In the genomic region with DNA sequence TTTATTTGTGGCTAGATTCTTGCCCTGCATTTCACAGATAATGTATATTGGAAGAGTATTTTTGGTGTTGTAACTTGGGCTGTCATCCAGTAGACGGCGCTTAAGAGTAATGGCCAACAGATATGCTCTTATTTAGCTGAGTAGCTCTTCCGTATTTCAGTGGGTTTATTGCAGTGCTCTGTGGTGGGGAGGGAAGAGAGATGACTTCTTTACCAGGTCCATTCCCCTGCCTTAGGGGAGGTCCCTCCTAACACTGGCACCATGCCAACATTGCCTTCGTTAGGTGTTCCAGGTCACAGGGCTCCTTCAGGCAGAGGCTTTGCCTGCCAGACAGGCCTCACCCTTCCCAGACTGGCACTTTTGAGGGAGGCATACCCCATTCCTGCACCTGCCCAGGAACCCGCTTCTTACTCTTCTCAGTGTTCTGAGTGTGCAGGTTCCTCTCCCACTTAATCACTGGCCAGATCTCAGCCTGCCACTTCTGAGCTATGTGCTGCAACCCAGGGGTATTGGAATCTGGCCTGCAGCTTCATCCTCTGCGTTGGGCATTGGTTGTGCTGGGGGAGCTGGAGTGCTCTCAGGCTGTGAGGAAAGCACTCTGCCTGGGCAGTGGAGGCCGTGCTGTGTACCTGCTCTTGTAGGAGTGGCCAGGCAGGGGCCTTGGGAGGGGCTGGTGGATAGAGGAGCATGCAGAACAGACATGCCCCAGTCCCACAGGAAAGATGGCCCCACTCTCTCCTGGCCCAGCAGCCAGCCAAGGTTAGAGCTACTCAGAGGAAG, we compare ENCODE assay signal across 9 cellular contexts. TPM values are rescaled to one million over a fixed set of nuclear protein-coding genes. Genes with fewer than 3 reads are reported as not detected.
DNase-seq lines count a peak whose midpoint lies in the region; ATAC-seq and TF ChIP-seq lines count a peak whose summit lies in the region.
"Had no signal": no experiment of that assay in that cellular context is flagged by ENCODE, and none has a peak within 500 bp of the region (broad histone marks: within the 10 kb centered on the region; RNA-seq: fewer than 3 reads in every experiment).

No MANE protein-coding gene starts in this region.

- TF ChIP-seq POLR2A in NB4 (IDR thresholded peaks at IDR 0.05; ENCODE audit: extremely low read depth, insufficient read length) = no peak

- H3K9ac ChIP-seq in neural progenitor cell = no peak overlapping the region

- no peaks in the 10 kb centered on the region for H3K27me3 ChIP-seq in neural progenitor cell

- H3K4me1 Mint-ChIP-seq in chondrocyte (ENCODE audit: low read depth) = no peaks in the 10 kb centered on the region
- peaks cover 4% of the 10 kb centered on the region for H3K4me1 Mint-ChIP-seq in neural progenitor cell

- peaks cover 4% of the 10 kb centered on the region for H3K27me3 Mint-ChIP-seq in chondrocyte (ENCODE audit: low read depth)
- peaks cover 2% of the 10 kb centered on the region for H3K27me3 Mint-ChIP-seq in neural progenitor cell (ENCODE audit: insufficient read depth, low read depth)

- no peaks in the 10 kb centered on the region for H3K4me1 ChIP-seq in neural progenitor cell

- H3K36me3 ChIP-seq in neural progenitor cell = no peaks in the 10 kb centered on the region

- H3K9me3 Mint-ChIP-seq in chondrocyte (ENCODE audit: low read depth) (peaks cover 10% of the 10 kb centered on the region), neural progenitor cell (peaks cover 7% of the 10 kb centered on the region)

- H3K79me2 ChIP-seq in neural progenitor cell (ENCODE audit: low read depth) = no peaks in the 10 kb centered on the region

- H2AFZ ChIP-seq in neural progenitor cell (replicated peaks) = peak overlapping the region; percentile 73

- H3K9me3 ChIP-seq in neural progenitor cell (ENCODE audit: low read depth) = no peaks in the 10 kb centered on the region

- no peaks in the 10 kb centered on the region for H3F3A ChIP-seq in neural progenitor cell (ENCODE audit: low read depth)

- TF ChIP-seq CTCF in AG09309 (IDR thresholded peaks at IDR 0.05; ENCODE audit: control insufficient read depth, insufficient read depth, low read depth, low read length, missing control alignments) = peak; percentile 82
- TF ChIP-seq CTCF in GM12875 (IDR thresholded peaks at IDR 0.05; ENCODE audit: borderline replicate concordance, insufficient read depth, low read depth, low read length) = peak; percentile 87
- TF ChIP-seq CTCF in NB4 (IDR thresholded peaks at IDR 0.05; ENCODE audit: low read depth, low read length) = peak; percentile 88
- peak; percentile 73 for TF ChIP-seq CTCF in chondrocyte (IDR thresholded peaks at IDR 0.05)
- peak; percentile 68 for TF ChIP-seq CTCF in neural progenitor cell (IDR thresholded peaks at IDR 0.05)

- no peak overlapping the region for H3K4me2 ChIP-seq in neural progenitor cell

- H4K20me1 ChIP-seq in neural progenitor cell (ENCODE audit: low read depth) = no peaks in the 10 kb centered on the region

- peak; percentile 10 for DNase-seq in AG09309 (ENCODE audit: low read depth)
- peak; percentile 77 for DNase-seq in NB4 (ENCODE audit: low read depth)
- no peak for DNase-seq in chondrocyte (ENCODE audit: low spot score)
- DNase-seq in neural progenitor cell (ENCODE audit: low spot score) = peak; percentile 46
- no peak for DNase-seq in activated CD4-positive, CD25-positive, alpha-beta regulatory T cell (lab: John Stamatoyannopoulos, UW)
- no peak for DNase-seq in cortex of kidney (lab: John Stamatoyannopoulos, UW)

- peak; percentile 79 for ATAC-seq in HG02588 (IDR thresholded peaks at IDR 0.05; ENCODE audit: unreplicated experiment)

- no peak overlapping the region for H3K27ac ChIP-seq in neural progenitor cell

- H3K4me3 ChIP-seq in AG09309 (ENCODE audit: control insufficient read depth, low read depth, low read length) = no peak overlapping the region
- no peak overlapping the region for H3K4me3 ChIP-seq in GM12875 (ENCODE audit: low read depth, low read length)
- H3K4me3 ChIP-seq in NB4 (ENCODE audit: low read depth, low read length) = no peak overlapping the region
- no peak overlapping the region for H3K4me3 ChIP-seq in neural progenitor cell

- no peak overlapping the region for H3K4me3 Mint-ChIP-seq in chondrocyte (ENCODE audit: unreplicated experiment)
- H3K4me3 Mint-ChIP-seq in neural progenitor cell = no peak overlapping the region

- no peaks in the 10 kb centered on the region for H3K36me3 Mint-ChIP-seq in chondrocyte (ENCODE audit: low read depth)
- H3K36me3 Mint-ChIP-seq in neural progenitor cell = no peaks in the 10 kb centered on the region

- H3K27ac Mint-ChIP-seq in chondrocyte (ENCODE audit: unreplicated experiment) = no peak overlapping the region
- H3K27ac Mint-ChIP-seq in neural progenitor cell = no peak overlapping the region

RNA-seq across cellular contexts. Expression of a gene that starts 29.4 kb away (rescaled TPM):
- not detected in 3 replicates for total RNA-seq in chondrocyte
- total RNA-seq in neural progenitor cell (ENCODE audit: low replicate concordance) = not detected in 2 replicates
- total RNA-seq: T-helper 1 cell treated with Interleukin-12 subunit alpha and Interleukin-12 subunit beta and Interleukin-4 antibody, amounts not matched to agents 30 ng/mL and 1 ng/mL, for 36 hours had no signal

Comparison
In these comparisons a context has a peak if more than half of its experiments do, and no peak if none do; other contexts are left out.
1. DNase-seq: peak in AG09309 (single experiment), NB4 (single experiment) and neural progenitor cell (single experiment); none in chondrocyte (single experiment), activated CD4-positive, CD25-positive, alpha-beta regulatory T cell (0 of 4) and cortex of kidney (single experiment).
2. Peak in every context shown above with its lines, with median percentiles within 50 percentile points of each other: CTCF ChIP-seq.